ENCODE assay signal across 8 cellular contexts in genomic region chr9:21813575-21814473, GRCh38. TPM values are rescaled to one million over a fixed set of nuclear protein-coding genes. Genes with fewer than 3 reads are reported as not detected.
DNase-seq lines count a peak whose midpoint lies in the region; ATAC-seq and TF ChIP-seq lines count a peak whose summit lies in the region.

No MANE protein-coding gene starts in this region.

- peak; percentile 62 for TF ChIP-seq CTCF in astrocyte of the cerebellum (IDR thresholded peaks at IDR 0.05; ENCODE audit: low read depth, low read length, missing control alignments)

- peaks cover 7% of the 10 kb centered on the region for H3K9me3 ChIP-seq in MG63
- H3K9me3 ChIP-seq in SJCRH30 (replicated peaks): no peaks in the 10 kb centered on the region

- peaks cover 99% of the 10 kb centered on the region for H3K36me3 ChIP-seq in MG63
- H3K36me3 ChIP-seq in SJCRH30: peaks cover 49% of the 10 kb centered on the region

- H3K4me3 ChIP-seq in MG63 (no peak overlapping the region), SJCRH30 (no peak overlapping the region), astrocyte of the cerebellum (ENCODE audit: low read depth, low read length) (no peak overlapping the region)

- in situ Hi-C loops in astrocyte of the cerebellum (cut with HindIII; ENCODE audit: low sequenced_read_pairs): loop anchor here (5.0 to 25.0 kb wide), 5 partner anchors 198 to 611 kb away; partner anchors contain the start of genes CDKN2B and KLHL9

- no peaks in the 10 kb centered on the region for H3K27me3 ChIP-seq in MG63
- no peaks in the 10 kb centered on the region for H3K27me3 ChIP-seq in SJCRH30

- DNase-seq in DMS53 treated with DMSO at 0.1 percent for 48 hours (lab: John Stamatoyannopoulos, UW; ENCODE audit: unreplicated experiment) (peak; percentile 50), MG63 (peak; percentile 83), SJCRH30 (peak; percentile 46 to 80), astrocyte of the cerebellum (ENCODE audit: low read depth) (peak; percentile 86), hypothalamus (lab: John Stamatoyannopoulos, UW) (peak in 26 of 51 donors; percentile 2 to 70 (median 24))
- peak in 2 of 3 donors; percentile 35 to 65 for DNase-seq in stimulated activated CD4-positive, alpha-beta T cell treated with anti-CD3 and anti-CD28 coated beads, Interleukin-12 subunit alpha, Interleukin-12 subunit beta, amount 100 ng/mL, for 48 hours (ENCODE audit: low read depth in 2 of 3, low spot score in 1 of 3)

- ATAC-seq in GM21528 (IDR thresholded peaks at IDR 0.05; ENCODE audit: low FRiP score, unreplicated experiment) (peak; percentile 47), HG03039 (IDR thresholded peaks at IDR 0.05; ENCODE audit: unreplicated experiment) (no peak)

- no peak overlapping the region for H3K27ac ChIP-seq in SJCRH30

- H3K4me1 ChIP-seq in SJCRH30: no peaks in the 10 kb centered on the region

RNA-seq across cellular contexts. Expression of gene MTAP, which starts 11.4 kb away (rescaled TPM):
- total RNA-seq in MG63 (2014; rRNA removed; shearing (Covaris generic); ENCODE audit: low replicate concordance): 37.1 and 133 TPM in 2 replicates
- 50.5 and 53.1 TPM in 2 replicates for total RNA-seq in SJCRH30 (2014; rRNA removed; shearing (Covaris generic))

Comparison
In these comparisons a context has a peak if more than half of its experiments do, and no peak if none do; other contexts are left out.
1. DNase-seq: peak in every context shown above with its lines; median percentile 86 in astrocyte of the cerebellum; 83 in MG63; 63 in SJCRH30; 50 in DMS53 treated with DMSO at 0.1 percent for 48 hours; 50 in stimulated activated CD4-positive, alpha-beta T cell treated with anti-CD3 and anti-CD28 coated beads, Interleukin-12 subunit alpha, Interleukin-12 subunit beta, amount 100 ng/mL, for 48 hours; 24 in hypothalamus.